Comparison of ENCODE assay signal across 1 cellular context in genomic region chr5:72955768-72956323, GRCh38.
TF ChIP-seq lines count a peak whose summit lies in the region.

TSS of gene FCHO2 (plus strand) at chr5:72956041. CDS start at chr5:72956097, 56 bp downstream.

TF ChIP-seq in K562, 482 proteins besides CTCF, POLR2A, EP300 and RAD21 (continued from another document):
- TF ChIP-seq, protein P1, sequence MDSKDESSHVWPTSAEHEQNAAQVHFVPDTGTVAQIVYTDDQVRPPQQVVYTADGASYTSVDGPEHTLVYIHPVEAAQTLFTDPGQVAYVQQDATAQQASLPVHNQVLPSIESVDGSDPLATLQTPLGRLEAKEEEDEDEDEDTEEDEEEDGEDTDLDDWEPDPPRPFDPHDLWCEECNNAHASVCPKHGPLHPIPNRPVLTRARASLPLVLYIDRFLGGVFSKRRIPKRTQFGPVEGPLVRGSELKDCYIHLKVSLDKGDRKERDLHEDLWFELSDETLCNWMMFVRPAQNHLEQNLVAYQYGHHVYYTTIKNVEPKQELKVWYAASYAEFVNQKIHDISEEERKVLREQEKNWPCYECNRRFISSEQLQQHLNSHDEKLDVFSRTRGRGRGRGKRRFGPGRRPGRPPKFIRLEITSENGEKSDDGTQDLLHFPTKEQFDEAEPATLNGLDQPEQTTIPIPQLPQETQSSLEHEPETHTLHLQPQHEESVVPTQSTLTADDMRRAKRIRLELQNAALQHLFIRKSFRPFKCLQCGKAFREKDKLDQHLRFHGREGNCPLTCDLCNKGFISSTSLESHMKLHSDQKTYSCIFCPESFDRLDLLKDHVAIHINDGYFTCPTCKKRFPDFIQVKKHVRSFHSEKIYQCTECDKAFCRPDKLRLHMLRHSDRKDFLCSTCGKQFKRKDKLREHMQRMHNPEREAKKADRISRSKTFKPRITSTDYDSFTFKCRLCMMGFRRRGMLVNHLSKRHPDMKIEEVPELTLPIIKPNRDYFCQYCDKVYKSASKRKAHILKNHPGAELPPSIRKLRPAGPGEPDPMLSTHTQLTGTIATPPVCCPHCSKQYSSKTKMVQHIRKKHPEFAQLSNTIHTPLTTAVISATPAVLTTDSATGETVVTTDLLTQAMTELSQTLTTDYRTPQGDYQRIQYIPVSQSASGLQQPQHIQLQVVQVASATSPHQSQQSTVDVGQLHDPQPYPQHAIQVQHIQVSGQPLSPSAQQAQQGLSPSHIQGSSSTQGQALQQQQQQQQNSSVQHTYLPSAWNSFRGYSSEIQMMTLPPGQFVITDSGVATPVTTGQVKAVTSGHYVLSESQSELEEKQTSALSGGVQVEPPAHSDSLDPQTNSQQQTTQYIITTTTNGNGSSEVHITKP (IDR thresholded peaks at IDR 0.05; ENCODE audit: partially characterized antibody) = peak; percentile 82
- no peak for TF ChIP-seq RUNX1 (IDR thresholded peaks at IDR 0.05; ENCODE audit: low read depth)
- no peak for TF ChIP-seq ZNF3 (CRISPR knock-in tag; IDR thresholded peaks at IDR 0.05)
- no peak for TF ChIP-seq PCBP2 (IDR thresholded peaks at IDR 0.05; ENCODE audit: low read depth, low read length, poor library complexity, severe bottlenecking)
- TF ChIP-seq PML (IDR thresholded peaks at IDR 0.05; ENCODE audit: low read length) = no peak; the same call in 1 of the 2 replicates
- no peak for TF ChIP-seq PRMT5 (CRISPR knock-in tag; IDR thresholded peaks at IDR 0.05)
- no peak for TF ChIP-seq CBFA2T2 (conservative IDR thresholded peaks at IDR 0.05)
- peak; percentile 36; the same call in 1 of the 2 replicates for TF ChIP-seq HMGXB4 (CRISPR knock-in tag; IDR thresholded peaks at IDR 0.05)
- no peak for TF ChIP-seq BRCA1 (IDR thresholded peaks at IDR 0.05)
- TF ChIP-seq BRCA1 (CRISPR knock-in tag; IDR thresholded peaks at IDR 0.05) = no peak
- TF ChIP-seq ZNF224 (CRISPR knock-in tag; IDR thresholded peaks at IDR 0.05) = 0 out of 2 replicates have a peak, but pooled peaks have one; percentile 59
- TF ChIP-seq ELK3 (CRISPR knock-in tag; IDR thresholded peaks at IDR 0.05) = no peak
- no peak for TF ChIP-seq ZNF778 (CRISPR knock-in tag; IDR thresholded peaks at IDR 0.05)
- TF ChIP-seq, protein P2, sequence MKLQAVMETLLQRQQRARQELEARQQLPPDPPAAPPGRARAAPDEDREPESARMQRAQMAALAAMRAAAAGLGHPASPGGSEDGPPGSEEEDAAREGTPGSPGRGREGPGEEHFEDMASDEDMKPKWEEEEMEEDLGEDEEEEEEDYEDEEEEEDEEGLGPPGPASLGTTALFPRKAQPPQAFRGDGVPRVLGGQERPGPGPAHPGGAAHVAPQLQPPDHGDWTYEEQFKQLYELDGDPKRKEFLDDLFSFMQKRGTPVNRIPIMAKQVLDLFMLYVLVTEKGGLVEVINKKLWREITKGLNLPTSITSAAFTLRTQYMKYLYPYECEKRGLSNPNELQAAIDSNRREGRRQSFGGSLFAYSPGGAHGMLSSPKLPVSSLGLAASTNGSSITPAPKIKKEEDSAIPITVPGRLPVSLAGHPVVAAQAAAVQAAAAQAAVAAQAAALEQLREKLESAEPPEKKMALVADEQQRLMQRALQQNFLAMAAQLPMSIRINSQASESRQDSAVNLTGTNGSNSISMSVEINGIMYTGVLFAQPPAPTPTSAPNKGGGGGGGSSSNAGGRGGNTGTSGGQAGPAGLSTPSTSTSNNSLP (IDR thresholded peaks at IDR 0.05; ENCODE audit: borderline replicate concordance, low read depth, low read length) = no peak
- no peak for TF ChIP-seq PTTG1 (tag; IDR thresholded peaks at IDR 0.05; ENCODE audit: low read depth)
- TF ChIP-seq HOMEZ (CRISPR knock-in tag; IDR thresholded peaks at IDR 0.05) = no peak
- TF ChIP-seq FOXP4 (CRISPR knock-in tag; IDR thresholded peaks at IDR 0.05; ENCODE audit: borderline replicate concordance) = peak; percentile 80; the same call in 1 of the 2 replicates
- no peak for TF ChIP-seq ZNF311 (CRISPR knock-in tag; IDR thresholded peaks at IDR 0.05)
- no peak for TF ChIP-seq ZNF165 (CRISPR knock-in tag; IDR thresholded peaks at IDR 0.05; ENCODE audit: borderline replicate concordance)
- no peak for TF ChIP-seq NR2C1 (IDR thresholded peaks at IDR 0.05)
- no peak for TF ChIP-seq NR2C1 (tag; IDR thresholded peaks at IDR 0.05)
- TF ChIP-seq MXI1 (IDR thresholded peaks at IDR 0.05; ENCODE audit: low read depth, low read length) = no peak
